ENCODE assay signal across 19 cellular contexts in the genomic region with DNA sequence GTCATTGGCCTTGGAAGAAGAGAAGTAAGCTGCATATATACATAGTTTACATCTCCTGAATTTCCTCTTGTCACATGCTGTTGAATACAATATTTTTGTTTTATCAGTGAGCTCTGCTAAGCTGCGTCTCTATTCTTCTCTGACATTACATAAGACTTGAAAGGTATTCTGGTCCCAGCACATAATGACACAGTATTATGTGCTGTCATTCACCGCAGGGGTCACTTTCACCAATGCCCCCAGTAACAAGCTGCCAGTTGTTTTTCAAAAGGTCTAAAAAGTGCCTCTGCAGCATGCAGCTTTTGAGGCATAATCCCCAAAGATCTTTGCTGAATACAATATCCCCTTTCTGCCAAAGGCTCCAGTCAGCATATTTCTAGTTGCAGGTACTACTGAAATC.
A peak's percentile ranks its signal among the peaks of the same experiment; 100 is the strongest.
DNase-seq lines count a peak whose midpoint lies in the region; ATAC-seq and TF ChIP-seq lines count a peak whose summit lies in the region.
"Had no signal": no experiment of that assay in that cellular context is flagged by ENCODE, and none has a peak within 500 bp of the region (broad histone marks: within the 10 kb centered on the region; RNA-seq: fewer than 3 reads in every experiment).

No MANE protein-coding gene starts in this region.

- peak; percentile 7 for DNase-seq in GM23338 (ENCODE audit: low spot score)
- DNase-seq in NCI-H146 treated with DMSO at 0.1 percent for 48 hours (lab: John Stamatoyannopoulos, UW; ENCODE audit: unreplicated experiment) = peak; percentile 2
- DNase-seq in ecto neural progenitor cell (ENCODE audit: low spot score) = peak; percentile 50
- DNase-seq in neural progenitor cell (ENCODE audit: low spot score) = peak; percentile 65
- DNase-seq in MV-4-11 (lab: John Stamatoyannopoulos, UW) = no peak
- DNase-seq in inferior parietal cortex (ENCODE audit: extremely low spot score) = no peak
- DNase-seq in RKO (ENCODE audit: low spot score) = no peak
- DNase-seq in NOMO-1 (lab: John Stamatoyannopoulos, UW; ENCODE audit: unreplicated experiment in 2 of 2) = no peak
- DNase-seq: CD4-positive, CD25-positive, alpha-beta regulatory T cell; IMR-90; KG1; NCI-H1092; NCI-H1417 treated with DMSO at 0.1 percent for 48 hours; NCI-H187 treated with DMSO at 0.1 percent for 48 hours; NCI-H446 treated with DMSO at 0.1 percent for 48 hours; NCI-H526; T-helper 17 cell had no signal

- H3K36me3 ChIP-seq in GM23338 (ENCODE audit: insufficient read depth) (no peaks in the 10 kb centered on the region), neural progenitor cell (no peaks in the 10 kb centered on the region)
- H3K36me3 ChIP-seq: BLaER1 had no signal

- H3K9me3 Mint-ChIP-seq in GM23338 (no peaks in the 10 kb centered on the region), neural progenitor cell (peaks cover 6% of the 10 kb centered on the region)

- peaks cover 8% of the 10 kb centered on the region for H3K4me1 Mint-ChIP-seq in GM23338
- peaks cover 40% of the 10 kb centered on the region for H3K4me1 Mint-ChIP-seq in neural progenitor cell
- H3K4me1 Mint-ChIP-seq: CD4-positive, CD25-positive, alpha-beta regulatory T cell; T-helper 17 cell had no signal

- H3K4me1 ChIP-seq in GM23338 (ENCODE audit: insufficient read depth) (peaks cover 4% of the 10 kb centered on the region; the same call in 1 of the 2 replicates), neural progenitor cell (peaks cover 37% of the 10 kb centered on the region)
- H3K4me1 ChIP-seq: BLaER1 had no signal

- H3K9me3 ChIP-seq in neural progenitor cell (ENCODE audit: low read depth) = no peaks in the 10 kb centered on the region
- H3K9me3 ChIP-seq: BLaER1 had no signal

- H3K79me2 ChIP-seq in GM23338 (replicated peaks; ENCODE audit: insufficient read depth) = no peaks in the 10 kb centered on the region
- H3K79me2 ChIP-seq in neural progenitor cell (ENCODE audit: low read depth) = no peaks in the 10 kb centered on the region

- no peak overlapping the region for H3K9ac ChIP-seq in neural progenitor cell
- H3K9ac ChIP-seq: BLaER1 had no signal

- TF ChIP-seq CTCF in GM23338 (conservative IDR thresholded peaks at IDR 0.05; ENCODE audit: low read depth in 2 of 2) = no peak
- no peak for TF ChIP-seq CTCF in neural progenitor cell (IDR thresholded peaks at IDR 0.05)

- H3K4me3 ChIP-seq in GM23338 (no peak overlapping the region), neural progenitor cell (peak overlapping the region; percentile 1)
- H3K4me3 ChIP-seq: BLaER1 had no signal

- no peaks in the 10 kb centered on the region for H3K27me3 Mint-ChIP-seq in GM23338 (ENCODE audit: insufficient read depth, low read depth, poor library complexity)
- H3K27me3 Mint-ChIP-seq in neural progenitor cell (ENCODE audit: insufficient read depth, low read depth) = peaks cover 4% of the 10 kb centered on the region
- H3K27me3 Mint-ChIP-seq: CD4-positive, CD25-positive, alpha-beta regulatory T cell; T-helper 17 cell had no signal

- H3K27ac ChIP-seq in GM23338 (ENCODE audit: low read depth) (no peak overlapping the region), neural progenitor cell (peak overlapping the region; percentile 58)
- H3K27ac ChIP-seq: BLaER1 had no signal

- H4K20me1 ChIP-seq in GM23338 (replicated peaks; ENCODE audit: insufficient read depth) (no peaks in the 10 kb centered on the region), neural progenitor cell (ENCODE audit: low read depth) (no peaks in the 10 kb centered on the region)
- H4K20me1 ChIP-seq: BLaER1 had no signal

- H3K27ac Mint-ChIP-seq in GM23338 (peak overlapping the region; percentile 5; the same call in 1 of the 2 replicates), neural progenitor cell (no peak overlapping the region)
- H3K27ac Mint-ChIP-seq: CD4-positive, CD25-positive, alpha-beta regulatory T cell; T-helper 17 cell had no signal

- H3K9me2 ChIP-seq in GM23338 (ENCODE audit: insufficient read depth) = no peaks in the 10 kb centered on the region

- H3K4me3 Mint-ChIP-seq in GM23338 (no peak overlapping the region), neural progenitor cell (no peak overlapping the region)
- H3K4me3 Mint-ChIP-seq: CD4-positive, CD25-positive, alpha-beta regulatory T cell; T-helper 17 cell had no signal

- peak; percentile 30; the same call in 2 of the 3 replicates for ATAC-seq in GM23338
- ATAC-seq: SK-N-SH treated with all-trans-retinoic acid at 6 μM for 48 hours, T-helper 17 cell had no signal

- no peak overlapping the region for H2AFZ ChIP-seq in GM23338
- no peak overlapping the region for H2AFZ ChIP-seq in neural progenitor cell (replicated peaks)

- H3F3A ChIP-seq in GM23338 (replicated peaks; ENCODE audit: low read depth) (no peaks in the 10 kb centered on the region), neural progenitor cell (ENCODE audit: low read depth) (peaks cover 9% of the 10 kb centered on the region)

- H3K4me2 ChIP-seq in GM23338 (no peak overlapping the region), neural progenitor cell (peak overlapping the region; percentile 54)
- H3K4me2 ChIP-seq: BLaER1 had no signal

- no peaks in the 10 kb centered on the region for H3K36me3 Mint-ChIP-seq in GM23338 (ENCODE audit: low read depth)
- no peaks in the 10 kb centered on the region for H3K36me3 Mint-ChIP-seq in neural progenitor cell
- H3K36me3 Mint-ChIP-seq: CD4-positive, CD25-positive, alpha-beta regulatory T cell had no signal

- H3K27me3 ChIP-seq in GM23338 (ENCODE audit: insufficient read depth) (no peaks in the 10 kb centered on the region), neural progenitor cell (no peaks in the 10 kb centered on the region)
- H3K27me3 ChIP-seq: BLaER1 had no signal

TF ChIP-seq in GM23338, 12 proteins besides CTCF, POLR2A, EP300 and RAD21:
- no peak for TF ChIP-seq JUNB (IDR thresholded peaks at IDR 0.05; ENCODE audit: unreplicated experiment)
- TF ChIP-seq, protein P1, sequence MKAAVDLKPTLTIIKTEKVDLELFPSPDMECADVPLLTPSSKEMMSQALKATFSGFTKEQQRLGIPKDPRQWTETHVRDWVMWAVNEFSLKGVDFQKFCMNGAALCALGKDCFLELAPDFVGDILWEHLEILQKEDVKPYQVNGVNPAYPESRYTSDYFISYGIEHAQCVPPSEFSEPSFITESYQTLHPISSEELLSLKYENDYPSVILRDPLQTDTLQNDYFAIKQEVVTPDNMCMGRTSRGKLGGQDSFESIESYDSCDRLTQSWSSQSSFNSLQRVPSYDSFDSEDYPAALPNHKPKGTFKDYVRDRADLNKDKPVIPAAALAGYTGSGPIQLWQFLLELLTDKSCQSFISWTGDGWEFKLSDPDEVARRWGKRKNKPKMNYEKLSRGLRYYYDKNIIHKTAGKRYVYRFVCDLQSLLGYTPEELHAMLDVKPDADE (IDR thresholded peaks at IDR 0.05) = no peak

Comparison
In these comparisons a context has a peak if more than half of its experiments do, and no peak if none do; other contexts are left out.
1. DNase-seq: peak in GM23338 (single experiment), NCI-H146 treated with DMSO at 0.1 percent for 48 hours (single experiment), ecto neural progenitor cell (single experiment) and neural progenitor cell (single experiment); none in MV-4-11 (single experiment), inferior parietal cortex (single experiment), RKO (single experiment) and NOMO-1 (0 of 2).